In genomic region chrX:14038375-14039077, GRCh38 we compare ENCODE assay signal across 13 cellular contexts.
"Had no signal": no experiment of that assay in that cellular context is flagged by ENCODE, and none has a peak within 500 bp of the region (broad histone marks: within the 10 kb centered on the region; RNA-seq: fewer than 3 reads in every experiment).

No MANE protein-coding gene starts in this region.

- H3K36me3 ChIP-seq: brain microvascular endothelial cell, esophagus muscularis mucosa, neural progenitor cell, pancreas, tibial artery, uterus had no signal

- H3K9me3 ChIP-seq: esophagus muscularis mucosa, pancreas, tibial artery, uterus had no signal

- H3K4me1 Mint-ChIP-seq: central memory CD8-positive, alpha-beta T cell; naive B cell; neural progenitor cell had no signal

- H3K9me3 Mint-ChIP-seq: activated naive CD8-positive, alpha-beta T cell treated with anti-CD3 and anti-CD28 coated beads, Interleukin-2, amount 10 ng/mL, durations not matched to agents 7 days and 5 days; activated T-helper 1 cell treated with anti-CD3 and anti-CD28 coated beads, Interleukin-12 subunit alpha, Interleukin-12 subunit beta, Interleukin-2, Interleukin-4 antibody, amounts not matched to agents 30 ng/mL and 10 ng/mL and 1 ng/mL, durations not matched to agents 14 hours and 24 hours and 36 hours; central memory CD8-positive, alpha-beta T cell; naive B cell; neural progenitor cell had no signal

- H3K4me3 Mint-ChIP-seq: activated naive CD8-positive, alpha-beta T cell treated with anti-CD3 and anti-CD28 coated beads, Interleukin-2, amount 10 ng/mL, durations not matched to agents 7 days and 5 days; activated T-helper 1 cell treated with anti-CD3 and anti-CD28 coated beads, Interleukin-12 subunit alpha, Interleukin-12 subunit beta, Interleukin-2, Interleukin-4 antibody, amounts not matched to agents 30 ng/mL and 10 ng/mL and 1 ng/mL, durations not matched to agents 14 hours and 24 hours and 36 hours; central memory CD8-positive, alpha-beta T cell; naive B cell; neural progenitor cell had no signal

- DNase-seq: activated naive CD8-positive, alpha-beta T cell treated with anti-CD3 and anti-CD28 coated beads, Interleukin-2, amount 10 ng/mL, durations not matched to agents 7 days and 5 days; cortex of kidney; islet precursor cell had no signal

- H3K4me3 ChIP-seq: esophagus muscularis mucosa, hepatocyte, neural progenitor cell, pancreas, tibial artery, uterus had no signal

- H3K27me3 ChIP-seq: brain microvascular endothelial cell, esophagus muscularis mucosa, hepatocyte, neural progenitor cell, tibial artery had no signal

- H3K27ac Mint-ChIP-seq: activated naive CD8-positive, alpha-beta T cell treated with anti-CD3 and anti-CD28 coated beads, Interleukin-2, amount 10 ng/mL, durations not matched to agents 7 days and 5 days; activated T-helper 1 cell treated with anti-CD3 and anti-CD28 coated beads, Interleukin-12 subunit alpha, Interleukin-12 subunit beta, Interleukin-2, Interleukin-4 antibody, amounts not matched to agents 30 ng/mL and 10 ng/mL and 1 ng/mL, durations not matched to agents 14 hours and 24 hours and 36 hours; naive B cell; neural progenitor cell had no signal

- H3K4me1 ChIP-seq: esophagus muscularis mucosa, neural progenitor cell, pancreas, tibial artery, uterus had no signal

- H3K27ac ChIP-seq: brain microvascular endothelial cell, esophagus muscularis mucosa, hepatocyte, neural progenitor cell, pancreas, tibial artery, uterus had no signal

- H3K36me3 Mint-ChIP-seq: activated naive CD8-positive, alpha-beta T cell treated with anti-CD3 and anti-CD28 coated beads, Interleukin-2, amount 10 ng/mL, durations not matched to agents 7 days and 5 days; naive B cell; neural progenitor cell had no signal
